ENCODE assay signal across 2 cellular contexts in genomic region chr2:20575414-20575813, GRCh38.
TF ChIP-seq lines count a peak whose summit lies in the region.

No MANE protein-coding gene starts in this region.

TF ChIP-seq in IMR-90, 13 proteins besides CTCF, POLR2A, EP300 and RAD21 (continued from another document):
- no peak for TF ChIP-seq ELK1 (IDR thresholded peaks at IDR 0.05; ENCODE audit: borderline replicate concordance, low read depth, low read length)
- no peak for TF ChIP-seq BHLHE40 (IDR thresholded peaks at IDR 0.05; ENCODE audit: low read depth, low read length)
- TF ChIP-seq FOS (IDR thresholded peaks at IDR 0.05; ENCODE audit: low read depth, low read length): no peak
- no peak for TF ChIP-seq NFE2L2 (IDR thresholded peaks at IDR 0.05; ENCODE audit: low read depth, low read length)
- TF ChIP-seq RFX5 (IDR thresholded peaks at IDR 0.05; ENCODE audit: low read depth, low read length): no peak
- no peak for TF ChIP-seq CEBPB (IDR thresholded peaks at IDR 0.05; ENCODE audit: low read depth, low read length)
- no peak for TF ChIP-seq MAFK (IDR thresholded peaks at IDR 0.05; ENCODE audit: low read depth, low read length)
- TF ChIP-seq SMC3 (IDR thresholded peaks at IDR 0.05; ENCODE audit: low read depth, low read length): no peak
- TF ChIP-seq USF2 (IDR thresholded peaks at IDR 0.05; ENCODE audit: low read depth, low read length): no peak
- TF ChIP-seq MAZ (IDR thresholded peaks at IDR 0.05; ENCODE audit: borderline replicate concordance, low read depth, low read length): no peak
- TF ChIP-seq CHD1 (IDR thresholded peaks at IDR 0.05; ENCODE audit: low read depth, low read length): no peak

TF ChIP-seq in SK-N-SH treated with all-trans-retinoic acid at 6 μM for 48 hours, 23 proteins besides CTCF, POLR2A, EP300 and RAD21 (continued from another document):
- TF ChIP-seq PATZ1 (CRISPR knock-in tag; IDR thresholded peaks at IDR 0.05; ENCODE audit: borderline replicate concordance): no peak
- no peak for TF ChIP-seq ISL1 (CRISPR knock-in tag; IDR thresholded peaks at IDR 0.05)
- TF ChIP-seq, protein P1, sequence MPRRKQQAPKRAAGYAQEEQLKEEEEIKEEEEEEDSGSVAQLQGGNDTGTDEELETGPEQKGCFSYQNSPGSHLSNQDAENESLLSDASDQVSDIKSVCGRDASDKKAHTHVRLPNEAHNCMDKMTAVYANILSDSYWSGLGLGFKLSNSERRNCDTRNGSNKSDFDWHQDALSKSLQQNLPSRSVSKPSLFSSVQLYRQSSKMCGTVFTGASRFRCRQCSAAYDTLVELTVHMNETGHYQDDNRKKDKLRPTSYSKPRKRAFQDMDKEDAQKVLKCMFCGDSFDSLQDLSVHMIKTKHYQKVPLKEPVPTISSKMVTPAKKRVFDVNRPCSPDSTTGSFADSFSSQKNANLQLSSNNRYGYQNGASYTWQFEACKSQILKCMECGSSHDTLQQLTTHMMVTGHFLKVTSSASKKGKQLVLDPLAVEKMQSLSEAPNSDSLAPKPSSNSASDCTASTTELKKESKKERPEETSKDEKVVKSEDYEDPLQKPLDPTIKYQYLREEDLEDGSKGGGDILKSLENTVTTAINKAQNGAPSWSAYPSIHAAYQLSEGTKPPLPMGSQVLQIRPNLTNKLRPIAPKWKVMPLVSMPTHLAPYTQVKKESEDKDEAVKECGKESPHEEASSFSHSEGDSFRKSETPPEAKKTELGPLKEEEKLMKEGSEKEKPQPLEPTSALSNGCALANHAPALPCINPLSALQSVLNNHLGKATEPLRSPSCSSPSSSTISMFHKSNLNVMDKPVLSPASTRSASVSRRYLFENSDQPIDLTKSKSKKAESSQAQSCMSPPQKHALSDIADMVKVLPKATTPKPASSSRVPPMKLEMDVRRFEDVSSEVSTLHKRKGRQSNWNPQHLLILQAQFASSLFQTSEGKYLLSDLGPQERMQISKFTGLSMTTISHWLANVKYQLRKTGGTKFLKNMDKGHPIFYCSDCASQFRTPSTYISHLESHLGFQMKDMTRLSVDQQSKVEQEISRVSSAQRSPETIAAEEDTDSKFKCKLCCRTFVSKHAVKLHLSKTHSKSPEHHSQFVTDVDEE (CRISPR knock-in tag; IDR thresholded peaks at IDR 0.05): no peak
- TF ChIP-seq OSR1 (CRISPR knock-in tag; IDR thresholded peaks at IDR 0.05): no peak
- TF ChIP-seq, protein P2, sequence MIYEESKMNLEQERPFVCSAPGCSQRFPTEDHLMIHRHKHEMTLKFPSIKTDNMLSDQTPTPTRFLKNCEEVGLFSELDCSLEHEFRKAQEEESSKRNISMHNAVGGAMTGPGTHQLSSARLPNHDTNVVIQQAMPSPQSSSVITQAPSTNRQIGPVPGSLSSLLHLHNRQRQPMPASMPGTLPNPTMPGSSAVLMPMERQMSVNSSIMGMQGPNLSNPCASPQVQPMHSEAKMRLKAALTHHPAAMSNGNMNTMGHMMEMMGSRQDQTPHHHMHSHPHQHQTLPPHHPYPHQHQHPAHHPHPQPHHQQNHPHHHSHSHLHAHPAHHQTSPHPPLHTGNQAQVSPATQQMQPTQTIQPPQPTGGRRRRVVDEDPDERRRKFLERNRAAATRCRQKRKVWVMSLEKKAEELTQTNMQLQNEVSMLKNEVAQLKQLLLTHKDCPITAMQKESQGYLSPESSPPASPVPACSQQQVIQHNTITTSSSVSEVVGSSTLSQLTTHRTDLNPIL (CRISPR knock-in tag; IDR thresholded peaks at IDR 0.05; ENCODE audit: low read depth): no peak
- TF ChIP-seq RARB (CRISPR knock-in tag; IDR thresholded peaks at IDR 0.05): no peak
- TF ChIP-seq CSDC2 (CRISPR knock-in tag; IDR thresholded peaks at IDR 0.05): no peak
- no peak for TF ChIP-seq ZFP3 (CRISPR knock-in tag; IDR thresholded peaks at IDR 0.05)
- TF ChIP-seq SNAI2 (CRISPR knock-in tag; IDR thresholded peaks at IDR 0.05): no peak
- TF ChIP-seq, protein P3, sequence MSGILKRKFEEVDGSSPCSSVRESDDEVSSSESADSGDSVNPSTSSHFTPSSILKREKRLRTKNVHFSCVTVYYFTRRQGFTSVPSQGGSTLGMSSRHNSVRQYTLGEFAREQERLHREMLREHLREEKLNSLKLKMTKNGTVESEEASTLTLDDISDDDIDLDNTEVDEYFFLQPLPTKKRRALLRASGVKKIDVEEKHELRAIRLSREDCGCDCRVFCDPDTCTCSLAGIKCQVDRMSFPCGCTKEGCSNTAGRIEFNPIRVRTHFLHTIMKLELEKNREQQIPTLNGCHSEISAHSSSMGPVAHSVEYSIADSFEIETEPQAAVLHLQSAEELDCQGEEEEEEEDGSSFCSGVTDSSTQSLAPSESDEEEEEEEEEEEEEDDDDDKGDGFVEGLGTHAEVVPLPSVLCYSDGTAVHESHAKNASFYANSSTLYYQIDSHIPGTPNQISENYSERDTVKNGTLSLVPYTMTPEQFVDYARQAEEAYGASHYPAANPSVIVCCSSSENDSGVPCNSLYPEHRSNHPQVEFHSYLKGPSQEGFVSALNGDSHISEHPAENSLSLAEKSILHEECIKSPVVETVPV (CRISPR knock-in tag; IDR thresholded peaks at IDR 0.05): no peak
- TF ChIP-seq PPARA (CRISPR knock-in tag; IDR thresholded peaks at IDR 0.05; ENCODE audit: borderline replicate concordance): no peak
- TF ChIP-seq ESRRG (CRISPR knock-in tag; IDR thresholded peaks at IDR 0.05): no peak
- no peak for TF ChIP-seq ZNF70 (CRISPR knock-in tag; IDR thresholded peaks at IDR 0.05)
- no peak for TF ChIP-seq TOX (CRISPR knock-in tag; IDR thresholded peaks at IDR 0.05; ENCODE audit: borderline replicate concordance)
- no peak for TF ChIP-seq ZNF8 (CRISPR knock-in tag; IDR thresholded peaks at IDR 0.05)
- no peak for TF ChIP-seq GLIS3 (CRISPR knock-in tag; IDR thresholded peaks at IDR 0.05)
